In genomic region chr6:16769131-16769985, GRCh38 we compare ENCODE assay signal across 8 cellular contexts. TPM values are rescaled to one million over a fixed set of nuclear protein-coding genes. Genes with fewer than 3 reads are reported as not detected.
A peak's percentile ranks its signal among the peaks of the same experiment; 100 is the strongest.
DNase-seq lines count a peak whose midpoint lies in the region; ATAC-seq lines count a peak whose summit lies in the region.

No MANE protein-coding gene starts in this region.

- intact Hi-C loops in sciatic nerve (cut with DNase I) = loop anchor here (10.0 kb wide), 2 partner anchors 255 to 435 kb away; no protein-coding TSS in a partner anchor

- DNase-seq in NCI-H226 (peak; percentile 99), fibroblast of gingiva (ENCODE audit: low read depth) (peak; percentile 50), sciatic nerve (ENCODE audit: low spot score) (no peak), NCI-H524 (lab: John Stamatoyannopoulos, UW) (no peak), NCI-H128 (lab: John Stamatoyannopoulos, UW; ENCODE audit: unreplicated experiment) (no peak), NCI-H187 treated with DMSO at 0.1 percent for 48 hours (lab: John Stamatoyannopoulos, UW) (no peak)
- peak; percentile 47 to 61 for DNase-seq in activated CD8-positive, alpha-beta memory T cell treated with anti-CD3 and anti-CD28 coated beads for 4 hours (ENCODE audit: low read depth in 2 of 2)

- ATAC-seq in GM18868 (IDR thresholded peaks at IDR 0.05; ENCODE audit: unreplicated experiment) (peak; percentile 72), sciatic nerve (peak; percentile 49)

RNA-seq across cellular contexts. Expression of gene ATXN1, which starts 8.1 kb away (rescaled TPM):
- 70.0 TPM for total RNA-seq in sciatic nerve

Comparison
In these comparisons a context has a peak if more than half of its experiments do, and no peak if none do; other contexts are left out.
1. DNase-seq: peak in NCI-H226 (single experiment), activated CD8-positive, alpha-beta memory T cell treated with anti-CD3 and anti-CD28 coated beads for 4 hours (2 of 2) and fibroblast of gingiva (single experiment); none in sciatic nerve (single experiment), NCI-H524 (0 of 2), NCI-H128 (single experiment) and NCI-H187 treated with DMSO at 0.1 percent for 48 hours (single experiment).